In genomic region chr11:63531074-63531792, GRCh38 we compare ENCODE assay signal across 8 cellular contexts. TPM values are rescaled to one million over a fixed set of nuclear protein-coding genes. Genes with fewer than 3 reads are reported as not detected.
A peak's percentile ranks its signal among the peaks of the same experiment; 100 is the strongest.
DNase-seq lines count a peak whose midpoint lies in the region; ATAC-seq, FAIRE-seq and TF ChIP-seq lines count a peak whose summit lies in the region.
"Not testable (repeated sequence)": the region's sequence is repeated elsewhere in the genome, so short reads cannot be mapped to it uniquely, and the experiment has no call there.
"Had no signal": no experiment of that assay in that cellular context is flagged by ENCODE, and none has a peak within 500 bp of the region (broad histone marks: within the 10 kb centered on the region; RNA-seq: fewer than 3 reads in every experiment).

No MANE protein-coding gene starts in this region.

- H3K4me1 ChIP-seq in HUES64 (ENCODE audit: insufficient read depth, low read length): peaks cover 52% of the 10 kb centered on the region

- CTCF ChIA-PET in activated naive CD4-positive, alpha-beta T cell treated with anti-CD3 and anti-CD28 coated beads for 36 hours (lab: Charles Lee): interaction anchor here (0.7 kb wide), 1 partner anchor 52 kb away, joined by 3 read pairs; no protein-coding TSS in a partner anchor

- peak overlapping the region; percentile 17; the same call in 1 of the 2 replicates for H3K4me3 ChIP-seq in HUES64 (ENCODE audit: low read length)
- not testable (repeated sequence) for H3K4me3 ChIP-seq in fibroblast of pulmonary artery (replicated peaks; ENCODE audit: low read depth, low read length)

- WGBS in HUES64: 39% methylated on average over 3 of the region's 6 CpGs

- H3K27ac Mint-ChIP-seq in activated naive CD4-positive, alpha-beta T cell treated with anti-CD3 and anti-CD28 coated beads for 36 hours: peak overlapping the region; percentile 14
- peak overlapping the region in 3 of 6 donors; percentile 7 to 63 (median 32) for H3K27ac Mint-ChIP-seq in naive B cell

- not testable (repeated sequence) for H3K4me3 Mint-ChIP-seq in activated naive CD4-positive, alpha-beta T cell treated with anti-CD3 and anti-CD28 coated beads for 36 hours
- peak overlapping the region in 3 of 8 donors; percentile 4 to 38 (median 34) for H3K4me3 Mint-ChIP-seq in naive B cell

- peak; percentile 92 for FAIRE-seq in GM18507 (lab: Jason Lieb, UNC)

- H3K27ac ChIP-seq in HUES64 (ENCODE audit: low read depth, low read length): peak overlapping the region; percentile 100

- intact Hi-C loops in activated naive CD4-positive, alpha-beta T cell treated with anti-CD3 and anti-CD28 coated beads for 36 hours (cut with micrococcal nuclease): loop anchor here (1.0 to 5.0 kb wide), 3 partner anchors 36 to 443 kb away; partner anchors contain the start of gene COX8A

- H3K9ac ChIP-seq in HUES64 (ENCODE audit: low read depth, low read length): peak overlapping the region; percentile 77

- not testable (repeated sequence) for H3K9me3 ChIP-seq in HUES64 (ENCODE audit: insufficient read depth, low read depth, low read length)

- not testable (repeated sequence) for H3K9me3 Mint-ChIP-seq in activated naive CD4-positive, alpha-beta T cell treated with anti-CD3 and anti-CD28 coated beads for 36 hours; naive B cell

- H3K27me3 ChIP-seq in HUES64 (ENCODE audit: insufficient read depth, low read length): not testable (repeated sequence)

- not testable (repeated sequence) for H3K36me3 ChIP-seq in HUES64 (ENCODE audit: insufficient read depth, low read length)

- DNase-seq in GM18507 (ENCODE audit: extremely low spot score, insufficient read length, low read depth): not testable (repeated sequence)
- DNase-seq in HCEC 1CT: peak; percentile 81
- peak; percentile 83 for DNase-seq in SW480 (ENCODE audit: low spot score)
- DNase-seq in activated naive CD4-positive, alpha-beta T cell treated with anti-CD3 and anti-CD28 coated beads for 36 hours: peak; percentile 74
- peak; percentile 91 for DNase-seq in fibroblast of pulmonary artery (ENCODE audit: low read depth)
- DNase-seq in naive B cell: peak; percentile 46

- TF ChIP-seq CTCF in fibroblast of pulmonary artery (IDR thresholded peaks at IDR 0.05; ENCODE audit: low read length, missing control alignments): not testable (repeated sequence)

- H3K4me1 Mint-ChIP-seq in activated naive CD4-positive, alpha-beta T cell treated with anti-CD3 and anti-CD28 coated beads for 36 hours (ENCODE audit: low read depth): peaks cover 67% of the 10 kb centered on the region
- peaks cover 20 to 32% (median 25%) of the 10 kb centered on the region in 3 donors for H3K4me1 Mint-ChIP-seq in naive B cell

- not testable (repeated sequence) for H3K27me3 Mint-ChIP-seq in activated naive CD4-positive, alpha-beta T cell treated with anti-CD3 and anti-CD28 coated beads for 36 hours (ENCODE audit: low read depth); naive B cell

- not testable (repeated sequence) for H3K36me3 Mint-ChIP-seq in activated naive CD4-positive, alpha-beta T cell treated with anti-CD3 and anti-CD28 coated beads for 36 hours (ENCODE audit: low read depth); naive B cell

- ATAC-seq in naive B cell (ENCODE audit: low read depth in 2 of 2): peak; percentile 97

RNA-seq across cellular contexts. Expression of gene PLAAT4, which starts 5.4 kb away (rescaled TPM):
- 1.3 TPM for polyA plus RNA-seq in HUES64 (2013, experiment 1 of 2)
- 0.76 TPM for polyA plus RNA-seq in HUES64 (2013, experiment 2 of 2)
- total RNA-seq in activated naive CD4-positive, alpha-beta T cell treated with anti-CD3 and anti-CD28 coated beads for 36 hours: 10 to 100 TPM; 16.1 to 16.6 TPM
- 10 to 100 TPM; 31.7 to 72.1 (median 42.2) TPM for polyA plus RNA-seq in naive B cell (ENCODE audit: low read depth in 6 of 6)

RNA-seq across cellular contexts. Expression of gene LGALS12, which starts 25.3 kb away (rescaled TPM):
- polyA plus RNA-seq in HUES64 (2013, experiment 1 of 2): 0.95 TPM
- 0.76 TPM for polyA plus RNA-seq in HUES64 (2013, experiment 2 of 2)
- total RNA-seq in activated naive CD4-positive, alpha-beta T cell treated with anti-CD3 and anti-CD28 coated beads for 36 hours: not detected
- polyA plus RNA-seq in naive B cell (ENCODE audit: low read depth in 6 of 6): 1 to 10 TPM in 1 of 6 donors, under 1 TPM in 3, not detected in 2; 0.17 to 1.2 (median 0.34) TPM
- total RNA-seq: esophagus squamous epithelium had no signal

RNA-seq across cellular contexts. Expression of gene PLAAT2, which starts 31.9 kb away (rescaled TPM):
- polyA plus RNA-seq in HUES64 (2013, experiment 1 of 2): not detected
- not detected for polyA plus RNA-seq in HUES64 (2013, experiment 2 of 2)
- total RNA-seq in activated naive CD4-positive, alpha-beta T cell treated with anti-CD3 and anti-CD28 coated beads for 36 hours: not detected
- polyA plus RNA-seq in naive B cell (ENCODE audit: low read depth in 6 of 6): not detected

RNA-seq across cellular contexts. Expression of gene PLAAT5, which starts 40.3 kb away (rescaled TPM):
- polyA plus RNA-seq in HUES64 (2013, experiment 1 of 2): 1.3 TPM
- 0.95 TPM for polyA plus RNA-seq in HUES64 (2013, experiment 2 of 2)
- total RNA-seq in activated naive CD4-positive, alpha-beta T cell treated with anti-CD3 and anti-CD28 coated beads for 36 hours: not detected
- not detected for polyA plus RNA-seq in naive B cell (ENCODE audit: low read depth in 6 of 6)
